24 cellular contexts compared by ENCODE assay signal in genomic region chr3:110783541-110783940, GRCh38.
"Had no signal": no experiment of that assay in that cellular context is flagged by ENCODE, and none has a peak within 500 bp of the region (broad histone marks: within the 10 kb centered on the region; RNA-seq: fewer than 3 reads in every experiment).

No MANE protein-coding gene starts in this region.

- H3K27me3 Mint-ChIP-seq: stimulated activated memory B cell treated with anti-CD40 and anti-IgM and Interleukin-4, amounts not matched to agents 10 μg/mL and 1 μg/mL and 100 μg/mL, for 72 hours; stimulated activated naive CD8-positive, alpha-beta T cell treated with anti-CD3 and anti-CD28 coated beads, Interleukin-15, amount 100 ng/mL, for 72 hours had no signal

- H3K4me1 Mint-ChIP-seq: natural killer cell; stimulated activated memory B cell treated with anti-CD40 and anti-IgM and Interleukin-4, amounts not matched to agents 10 μg/mL and 1 μg/mL and 100 μg/mL, for 72 hours; stimulated activated naive CD8-positive, alpha-beta T cell treated with anti-CD3 and anti-CD28 coated beads, Interleukin-15, amount 100 ng/mL, for 72 hours had no signal

- DNase-seq: colonic mucosa; dermis blood vessel endothelial cell; effector CD4-positive, alpha-beta T cell; gastrocnemius medialis; heart right ventricle; hypothalamus; kidney glomerular epithelial cell; mammary epithelial cell; natural killer cell; psoas muscle; spleen; stimulated activated CD4-positive, alpha-beta T cell treated with anti-CD3 and anti-CD28 coated beads, Interleukin-15, amount 100 ng/mL, for 24 hours; stimulated activated CD4-positive, alpha-beta T cell treated with anti-CD3 and anti-CD28 coated beads, Interleukin-1b, Interleukin-23, amount 100 ng/mL, for 48 hours; stimulated activated CD4-positive, alpha-beta T cell treated with anti-CD3 and anti-CD28 coated beads, Interleukin-4, amount 100 ng/mL, for 24 hours; stimulated activated naive CD8-positive, alpha-beta T cell treated with anti-CD3 and anti-CD28 coated beads, Interleukin-15, amount 100 ng/mL, for 72 hours; testis; upper lobe of right lung had no signal

- H3K4me1 ChIP-seq: colonic mucosa, gastrocnemius medialis, heart right ventricle, parathyroid adenoma, psoas muscle, spleen, testis, tibial nerve, upper lobe of right lung, vagina had no signal

- H3K4me3 Mint-ChIP-seq: mesothelial cell of epicardium; natural killer cell; stimulated activated memory B cell treated with anti-CD40 and anti-IgM and Interleukin-4, amounts not matched to agents 10 μg/mL and 1 μg/mL and 100 μg/mL, for 72 hours; stimulated activated naive CD8-positive, alpha-beta T cell treated with anti-CD3 and anti-CD28 coated beads, Interleukin-15, amount 100 ng/mL, for 72 hours had no signal

- H3K9me3 Mint-ChIP-seq: stimulated activated naive CD8-positive, alpha-beta T cell treated with anti-CD3 and anti-CD28 coated beads, Interleukin-15, amount 100 ng/mL, for 72 hours had no signal

- H3K27me3 ChIP-seq: colonic mucosa, gastrocnemius medialis, heart right ventricle, spleen, testis, tibial nerve, upper lobe of right lung, vagina had no signal

- ATAC-seq: esophagus mucosa; gastrocnemius medialis; heart right ventricle; natural killer cell; psoas muscle; sciatic nerve; stimulated activated memory B cell treated with anti-CD40 and anti-IgM and Interleukin-4, amounts not matched to agents 10 μg/mL and 1 μg/mL and 100 μg/mL, for 72 hours; stimulated activated naive CD8-positive, alpha-beta T cell treated with anti-CD3 and anti-CD28 coated beads, Interleukin-15, amount 100 ng/mL, for 72 hours; upper lobe of right lung had no signal

- H3K36me3 Mint-ChIP-seq: natural killer cell; stimulated activated memory B cell treated with anti-CD40 and anti-IgM and Interleukin-4, amounts not matched to agents 10 μg/mL and 1 μg/mL and 100 μg/mL, for 72 hours had no signal

- H3K27ac Mint-ChIP-seq: mesothelial cell of epicardium; natural killer cell; stimulated activated memory B cell treated with anti-CD40 and anti-IgM and Interleukin-4, amounts not matched to agents 10 μg/mL and 1 μg/mL and 100 μg/mL, for 72 hours; stimulated activated naive CD8-positive, alpha-beta T cell treated with anti-CD3 and anti-CD28 coated beads, Interleukin-15, amount 100 ng/mL, for 72 hours had no signal

- H3K36me3 ChIP-seq: colonic mucosa, gastrocnemius medialis, heart right ventricle, spleen, tibial nerve, upper lobe of right lung, vagina had no signal

- H3K9me3 ChIP-seq: colonic mucosa, gastrocnemius medialis, psoas muscle, testis, upper lobe of right lung, vagina had no signal

- H3K4me3 ChIP-seq: colonic mucosa, gastrocnemius medialis, heart right ventricle, psoas muscle, spleen, testis, tibial nerve, upper lobe of right lung, vagina had no signal

- H3K27ac ChIP-seq: colonic mucosa, gastrocnemius medialis, heart right ventricle, parathyroid adenoma, psoas muscle, spleen, testis, tibial nerve, upper lobe of right lung, vagina had no signal
